Comparison of ENCODE assay signal across 11 cellular contexts in genomic region chr12:52442600-52443061, GRCh38. TPM values are rescaled to one million over a fixed set of nuclear protein-coding genes. Genes with fewer than 3 reads are reported as not detected.
DNase-seq lines count a peak whose midpoint lies in the region; ATAC-seq and TF ChIP-seq lines count a peak whose summit lies in the region.
"Had no signal": no experiment of that assay in that cellular context is flagged by ENCODE, and none has a peak within 500 bp of the region (broad histone marks: within the 10 kb centered on the region; RNA-seq: fewer than 3 reads in every experiment).

No MANE protein-coding gene starts in this region.

- no peak overlapping the region for H3K4ac ChIP-seq in mesenchymal stem cell (ENCODE audit: low read depth in 1 of 2, low read length in 2 of 2)

- WGBS in HUES64, result 36% methylated on average over 6 of the region's 6 CpGs
- WGBS in mesenchymal stem cell, result 23% methylated on average over 6 of the region's 6 CpGs

- no peak overlapping the region for H2BK5ac ChIP-seq in mesenchymal stem cell (ENCODE audit: low read depth, low read length, poor library complexity, severe bottlenecking)

- H3K4me1 ChIP-seq in HUES64 (ENCODE audit: insufficient read depth, low read length) (peaks cover 24% of the 10 kb centered on the region), mesenchymal stem cell (ENCODE audit: control insufficient read depth, insufficient read depth, low read depth, low read length) (no peaks in the 10 kb centered on the region)

- H4K8ac ChIP-seq in mesenchymal stem cell (ENCODE audit: low read length), result no peak overlapping the region

- no peak overlapping the region for H2BK12ac ChIP-seq in mesenchymal stem cell (ENCODE audit: low read length in 2 of 2)

- DNase-seq in Daoy (ENCODE audit: low read depth) (peak; percentile 98), choroid plexus epithelial cell (ENCODE audit: low read depth) (peak; percentile 74), mesenchymal stem cell (peak; percentile 10), C1 segment of cervical spinal cord (lab: John Stamatoyannopoulos, UW) (no peak), NK-92 (lab: John Stamatoyannopoulos, UW; ENCODE audit: unreplicated experiment) (no peak)
- DNase-seq: stimulated activated CD4-positive, alpha-beta T cell treated with anti-CD3 and anti-CD28 coated beads, Interleukin-2, amount 100 ng/mL, for 48 hours had no signal

- H4K91ac ChIP-seq in mesenchymal stem cell (ENCODE audit: low read length), result no peak overlapping the region

- H3K27ac ChIP-seq in HUES64 (ENCODE audit: low read depth, low read length) (no peak overlapping the region), mesenchymal stem cell (ENCODE audit: low read length, poor library complexity, severe bottlenecking) (no peak overlapping the region)

- H3K9me3 ChIP-seq in HUES64 (ENCODE audit: insufficient read depth, low read depth, low read length) (no peaks in the 10 kb centered on the region), mesenchymal stem cell (ENCODE audit: control insufficient read depth, low read length) (no peaks in the 10 kb centered on the region)

- TF ChIP-seq CTCF in choroid plexus epithelial cell (conservative IDR thresholded peaks at IDR 0.05; ENCODE audit: low read depth, low read length), result peak; percentile 38

- no peak overlapping the region for H3K4me2 ChIP-seq in mesenchymal stem cell (ENCODE audit: low read length, poor library complexity, severe bottlenecking)

- H3K23ac ChIP-seq in mesenchymal stem cell (ENCODE audit: low read length in 2 of 2), result no peak overlapping the region

- H2BK15ac ChIP-seq in mesenchymal stem cell (ENCODE audit: low read depth, poor library complexity, severe bottlenecking), result no peak overlapping the region

- H2AK5ac ChIP-seq in mesenchymal stem cell (ENCODE audit: low read length, severe bottlenecking), result no peak overlapping the region

- no peak overlapping the region for H2BK120ac ChIP-seq in mesenchymal stem cell (ENCODE audit: low read depth, low read length)

- no peaks in the 10 kb centered on the region for H3K36me3 ChIP-seq in HUES64 (ENCODE audit: insufficient read depth, low read length)
- no peaks in the 10 kb centered on the region for H3K36me3 ChIP-seq in mesenchymal stem cell (ENCODE audit: control insufficient read depth in 1 of 2, insufficient read depth in 2 of 2, low read depth in 1 of 2, low read length in 2 of 2)

- H3K4me3 ChIP-seq in HUES64 (ENCODE audit: low read length), result no peak overlapping the region
- no peak overlapping the region for H3K4me3 ChIP-seq in choroid plexus epithelial cell (ENCODE audit: low read depth, low read length)
- no peak overlapping the region for H3K4me3 ChIP-seq in mesenchymal stem cell (ENCODE audit: insufficient read depth in 1 of 2, low read depth in 1 of 2, low read length in 2 of 2)

- no peak overlapping the region for H3K14ac ChIP-seq in mesenchymal stem cell (ENCODE audit: low read length in 2 of 2)

- no peak overlapping the region for H3K18ac ChIP-seq in mesenchymal stem cell (ENCODE audit: low read depth in 1 of 2, low read length in 2 of 2)

- peak overlapping the region; percentile 19; the same call in 1 of the 2 replicates for H3K9ac ChIP-seq in HUES64 (ENCODE audit: low read depth, low read length)
- H3K9ac ChIP-seq in mesenchymal stem cell (ENCODE audit: low read length), result no peak overlapping the region

- H2AFZ ChIP-seq in mesenchymal stem cell (ENCODE audit: low read depth, low read length), result no peak overlapping the region

- H3K27me3 ChIP-seq in HUES64 (ENCODE audit: insufficient read depth, low read length) (no peaks in the 10 kb centered on the region), mesenchymal stem cell (ENCODE audit: control insufficient read depth in 1 of 2, insufficient read depth in 1 of 2, low read length in 2 of 2) (peaks cover 27 to 36% of the 10 kb centered on the region in 2 experiments)

- no peaks in the 10 kb centered on the region for H3K79me1 ChIP-seq in mesenchymal stem cell (replicated peaks; ENCODE audit: low read length, poor library complexity, severe bottlenecking)

- no peak for ATAC-seq in HG03095 (IDR thresholded peaks at IDR 0.05; ENCODE audit: unreplicated experiment)
- ATAC-seq in HG02884 (IDR thresholded peaks at IDR 0.05; ENCODE audit: unreplicated experiment), result no peak

RNA-seq across cellular contexts. Expression of gene KRT75, which starts 8.5 kb away (rescaled TPM):
- total RNA-seq in Daoy (2014; rRNA removed; shearing (Covaris generic)), result 1.1 and 2.7 TPM in 2 replicates
- not detected for polyA plus RNA-seq in HUES64 (2013, experiment 1 of 2)
- polyA plus RNA-seq in HUES64 (2013, experiment 2 of 2), result not detected
- not detected for polyA plus RNA-seq in mesenchymal stem cell (2013, experiment 1 of 2)
- polyA plus RNA-seq in mesenchymal stem cell (2013, experiment 2 of 2), result not detected
- total RNA-seq: urinary bladder had no signal
- polyA plus RNA-seq: urinary bladder had no signal

RNA-seq across cellular contexts. Expression of gene KRT6B, which starts 9.3 kb away (rescaled TPM):
- not detected in 2 replicates for total RNA-seq in Daoy (2014; rRNA removed; shearing (Covaris generic))
- not detected for polyA plus RNA-seq in HUES64 (2013, experiment 1 of 2)
- polyA plus RNA-seq in HUES64 (2013, experiment 2 of 2), result not detected
- not detected for polyA plus RNA-seq in mesenchymal stem cell (2013, experiment 1 of 2)
- polyA plus RNA-seq in mesenchymal stem cell (2013, experiment 2 of 2), result not detected
- total RNA-seq: G401, urinary bladder had no signal
- polyA plus RNA-seq: urinary bladder had no signal

RNA-seq across cellular contexts. Expression of gene KRT6C, which starts 31.0 kb away (rescaled TPM):
- total RNA-seq in Daoy (2014; rRNA removed; shearing (Covaris generic)), result not detected in 2 replicates
- polyA plus RNA-seq in HUES64 (2013, experiment 1 of 2), result not detected
- polyA plus RNA-seq in HUES64 (2013, experiment 2 of 2), result not detected
- not detected for polyA plus RNA-seq in mesenchymal stem cell (2013, experiment 1 of 2)
- not detected for polyA plus RNA-seq in mesenchymal stem cell (2013, experiment 2 of 2)
- total RNA-seq: G401, urinary bladder had no signal
- polyA plus RNA-seq: urinary bladder had no signal

RNA-seq across cellular contexts. Expression of gene KRT82, which starts 36.5 kb away (rescaled TPM):
- total RNA-seq in Daoy (2014; rRNA removed; shearing (Covaris generic)), result not detected in 2 replicates
- not detected for polyA plus RNA-seq in HUES64 (2013, experiment 1 of 2)
- not detected for polyA plus RNA-seq in HUES64 (2013, experiment 2 of 2)
- polyA plus RNA-seq in mesenchymal stem cell (2013, experiment 1 of 2), result not detected
- polyA plus RNA-seq in mesenchymal stem cell (2013, experiment 2 of 2), result not detected
- total RNA-seq: G401, urinary bladder had no signal

RNA-seq across cellular contexts. Expression of gene KRT6A, which starts 50.4 kb away (rescaled TPM):
- not detected in 2 replicates for total RNA-seq in Daoy (2014; rRNA removed; shearing (Covaris generic))
- not detected for polyA plus RNA-seq in HUES64 (2013, experiment 1 of 2)
- not detected for polyA plus RNA-seq in HUES64 (2013, experiment 2 of 2)
- polyA plus RNA-seq in mesenchymal stem cell (2013, experiment 1 of 2), result not detected
- polyA plus RNA-seq in mesenchymal stem cell (2013, experiment 2 of 2), result not detected
- total RNA-seq: G401, urinary bladder had no signal

Comparison
In these comparisons a context has a peak if more than half of its experiments do, and no peak if none do; other contexts are left out.
1. DNase-seq: peak in Daoy (single experiment), choroid plexus epithelial cell (single experiment) and mesenchymal stem cell (single experiment); none in C1 segment of cervical spinal cord (0 of 14) and NK-92 (single experiment).